Comparison of ENCODE assay signal across 15 cellular contexts in genomic region chr21:43364851-43365424, GRCh38.
DNase-seq lines count a peak whose midpoint lies in the region; ATAC-seq and TF ChIP-seq lines count a peak whose summit lies in the region.
"Had no signal": no experiment of that assay in that cellular context is flagged by ENCODE, and none has a peak within 500 bp of the region (broad histone marks: within the 10 kb centered on the region; RNA-seq: fewer than 3 reads in every experiment).

No MANE protein-coding gene starts in this region.

- intact Hi-C loops in naive thymus-derived CD4-positive, alpha-beta T cell (cut with micrococcal nuclease): no loop called here

- POLR2A ChIA-PET in naive thymus-derived CD4-positive, alpha-beta T cell (lab: Charles Lee): no interaction called here

- peak overlapping the region in 5 of 9 donors; percentile 4 to 86 (median 78) for H3K27ac Mint-ChIP-seq in naive thymus-derived CD4-positive, alpha-beta T cell
- H3K27ac Mint-ChIP-seq in endothelial cell (ENCODE audit: unreplicated experiment): no peak overlapping the region

- CTCF ChIA-PET in naive thymus-derived CD4-positive, alpha-beta T cell (lab: Charles Lee): interaction anchor here (0.5 kb wide), 1 partner anchor 280 kb away, joined by 4 read pairs; no protein-coding TSS in a partner anchor

- H3K27me3 ChIP-seq in naive thymus-derived CD4-positive, alpha-beta T cell (ENCODE audit: control insufficient read depth in 2 of 2, insufficient read depth in 2 of 2, low read length in 2 of 2): no peaks in the 10 kb centered on the region
- H3K27me3 ChIP-seq: esophagus squamous epithelium had no signal

- H3K36me3 ChIP-seq in naive thymus-derived CD4-positive, alpha-beta T cell (ENCODE audit: control insufficient read depth in 2 of 3, insufficient read depth in 3 of 3, low read length in 3 of 3): no peaks in the 10 kb centered on the region
- H3K36me3 ChIP-seq: esophagus squamous epithelium, left lung, neutrophil had no signal

- peak overlapping the region in 2 of 10 donors; percentile 32 to 52 for H3K4me3 Mint-ChIP-seq in naive thymus-derived CD4-positive, alpha-beta T cell
- H3K4me3 Mint-ChIP-seq in endothelial cell (ENCODE audit: unreplicated experiment): no peak overlapping the region

- peaks cover 0 to 4% (median 0%) of the 10 kb centered on the region in 5 donors for H3K36me3 Mint-ChIP-seq in naive thymus-derived CD4-positive, alpha-beta T cell
- H3K36me3 Mint-ChIP-seq in endothelial cell (ENCODE audit: low read depth, unreplicated experiment): no peaks in the 10 kb centered on the region

- DNase-seq in DMS153 treated with DMSO at 0.1 percent for 48 hours (lab: John Stamatoyannopoulos, UW; ENCODE audit: unreplicated experiment) (peak; percentile 86), NCI-H1417 (lab: John Stamatoyannopoulos, UW) (peak; percentile 86 to 95 (median 90)), NCI-H748 treated with DMSO at 0.1 percent for 48 hours (lab: John Stamatoyannopoulos, UW) (peak; percentile 19), NCI-H1930 (lab: John Stamatoyannopoulos, UW) (no peak), endothelial cell (ENCODE audit: low spot score) (no peak), hepatic stellate cell (ENCODE audit: low spot score) (no peak), UCSD-AML1 (lab: John Stamatoyannopoulos, UW; ENCODE audit: unreplicated experiment) (no peak)
- peak in 1 of 9 donors; percentile 4 for DNase-seq in naive thymus-derived CD4-positive, alpha-beta T cell
- DNase-seq: esophagus squamous epithelium, GF-D8, hypothalamus, Karpas-422 had no signal

- no peaks in the 10 kb centered on the region for H3K9me3 Mint-ChIP-seq in naive thymus-derived CD4-positive, alpha-beta T cell
- H3K9me3 Mint-ChIP-seq in endothelial cell (ENCODE audit: unreplicated experiment): no peaks in the 10 kb centered on the region

- peaks cover 10 to 26% of the 10 kb centered on the region in 2 donors for H3K4me1 ChIP-seq in naive thymus-derived CD4-positive, alpha-beta T cell (ENCODE audit: control insufficient read depth in 2 of 2, insufficient read depth in 2 of 2, low read length in 2 of 2)

- TF ChIP-seq CTCF in endothelial cell (IDR thresholded peaks at IDR 0.05; ENCODE audit: unreplicated experiment): no peak

- no peaks in the 10 kb centered on the region for H3K9me3 ChIP-seq in naive thymus-derived CD4-positive, alpha-beta T cell (ENCODE audit: control insufficient read depth in 2 of 3, low read length in 3 of 3)
- H3K9me3 ChIP-seq: esophagus squamous epithelium, left lung, neutrophil had no signal

- H3K4me1 Mint-ChIP-seq in naive thymus-derived CD4-positive, alpha-beta T cell: peaks cover 9 to 27% (median 23%) of the 10 kb centered on the region in 7 donors
- peaks cover 9% of the 10 kb centered on the region for H3K4me1 Mint-ChIP-seq in endothelial cell (ENCODE audit: unreplicated experiment)

- H3K4me3 ChIP-seq in naive thymus-derived CD4-positive, alpha-beta T cell (ENCODE audit: low read length): no peak overlapping the region
- H3K4me3 ChIP-seq: esophagus squamous epithelium, left lung had no signal

- ATAC-seq in naive thymus-derived CD4-positive, alpha-beta T cell: no peak
- ATAC-seq: left lung had no signal

- H3K27me3 Mint-ChIP-seq in naive thymus-derived CD4-positive, alpha-beta T cell: no peaks in the 10 kb centered on the region
- peaks cover 3% of the 10 kb centered on the region for H3K27me3 Mint-ChIP-seq in endothelial cell (ENCODE audit: unreplicated experiment)

- H3K27ac ChIP-seq in naive thymus-derived CD4-positive, alpha-beta T cell (ENCODE audit: low read depth, low read length): no peak overlapping the region
- H3K27ac ChIP-seq: C4-2B, esophagus squamous epithelium, left lung, neutrophil had no signal

Comparison
In these comparisons a context has a peak if more than half of its experiments do, and no peak if none do; other contexts are left out.
1. DNase-seq: peak in DMS153 treated with DMSO at 0.1 percent for 48 hours (single experiment), NCI-H1417 (3 of 3) and NCI-H748 treated with DMSO at 0.1 percent for 48 hours (single experiment); none in NCI-H1930 (0 of 2), endothelial cell (single experiment), hepatic stellate cell (single experiment) and UCSD-AML1 (single experiment).